In genomic region chr12:54216580-54217308, GRCh38 we compare ENCODE assay signal across 8 cellular contexts. TPM values are rescaled to one million over a fixed set of nuclear protein-coding genes. Genes with fewer than 3 reads are reported as not detected.
DNase-seq lines count a peak whose midpoint lies in the region; ATAC-seq, FAIRE-seq and TF ChIP-seq lines count a peak whose summit lies in the region.

No MANE protein-coding gene starts in this region.

- H3K4me3 Mint-ChIP-seq in natural killer cell treated with Interleukin-12 subunit alpha and Interleukin-12 subunit beta and Interleukin-15 and Interleukin-18, amount 100 ng/mL, for 72 hours: peak overlapping the region; percentile 94

- peaks cover 8 to 22% of the 10 kb centered on the region in 2 donors for H3K27me3 Mint-ChIP-seq in natural killer cell treated with Interleukin-12 subunit alpha and Interleukin-12 subunit beta and Interleukin-15 and Interleukin-18, amount 100 ng/mL, for 72 hours

- H3K9me3 Mint-ChIP-seq in natural killer cell treated with Interleukin-12 subunit alpha and Interleukin-12 subunit beta and Interleukin-15 and Interleukin-18, amount 100 ng/mL, for 72 hours: no peaks in the 10 kb centered on the region

- FAIRE-seq in RCC 7860 (lab: Jason Lieb, UNC): no peak

- peak; percentile 58 for TF ChIP-seq CTCF in GM12865 (IDR thresholded peaks at IDR 0.05; ENCODE audit: insufficient read depth, low read depth, low read length, missing control alignments)
- peak; percentile 76 for TF ChIP-seq CTCF in LNCAP (IDR thresholded peaks at IDR 0.05)

- H3K4me3 ChIP-seq in GM12865 (ENCODE audit: low read depth, low read length): peak overlapping the region; percentile 41

- H3K27ac Mint-ChIP-seq in natural killer cell treated with Interleukin-12 subunit alpha and Interleukin-12 subunit beta and Interleukin-15 and Interleukin-18, amount 100 ng/mL, for 72 hours: peak overlapping the region; percentile 47 to 56

- H3K36me3 Mint-ChIP-seq in natural killer cell treated with Interleukin-12 subunit alpha and Interleukin-12 subunit beta and Interleukin-15 and Interleukin-18, amount 100 ng/mL, for 72 hours: no peaks in the 10 kb centered on the region

- peak; percentile 58 to 63 for ATAC-seq in natural killer cell treated with Interleukin-12 subunit alpha and Interleukin-12 subunit beta and Interleukin-15 and Interleukin-18, amount 100 ng/mL, for 72 hours
- no peak for ATAC-seq in HG03025 (IDR thresholded peaks at IDR 0.05; ENCODE audit: low FRiP score, unreplicated experiment)

- peak; percentile 89 for DNase-seq in GM12865 (ENCODE audit: low read depth)
- DNase-seq in RCC 7860 (ENCODE audit: low spot score): peak; percentile 60
- DNase-seq in activated T-cell treated with anti-CD3 and anti-CD28 coated beads, Interleukin-2, amount 50 U/mL, for 48 hours: peak; percentile 78 to 81
- DNase-seq in fibroblast of peridontal ligament (ENCODE audit: extremely low read depth): peak; percentile 76
- DNase-seq in natural killer cell treated with Interleukin-12 subunit alpha and Interleukin-12 subunit beta and Interleukin-15 and Interleukin-18, amount 100 ng/mL, for 72 hours (ENCODE audit: low spot score): peak; percentile 79
- DNase-seq in stimulated activated naive CD4-positive, alpha-beta T cell (lab: John Stamatoyannopoulos, UW): peak; percentile 61 to 79 (median 72)

- H3K4me1 Mint-ChIP-seq in natural killer cell treated with Interleukin-12 subunit alpha and Interleukin-12 subunit beta and Interleukin-15 and Interleukin-18, amount 100 ng/mL, for 72 hours (ENCODE audit: low read depth in 2 of 2): peaks cover 20 to 30% of the 10 kb centered on the region in 2 donors

RNA-seq across cellular contexts. Expression of gene SMUG1, which starts 28.0 kb away (rescaled TPM):
- total RNA-seq in natural killer cell treated with Interleukin-12 subunit alpha and Interleukin-12 subunit beta and Interleukin-15 and Interleukin-18, amount 100 ng/mL, for 72 hours: 10 to 100 TPM; 25.2 to 25.3 TPM
